Comparison of ENCODE assay signal across 24 cellular contexts in the genomic region with DNA sequence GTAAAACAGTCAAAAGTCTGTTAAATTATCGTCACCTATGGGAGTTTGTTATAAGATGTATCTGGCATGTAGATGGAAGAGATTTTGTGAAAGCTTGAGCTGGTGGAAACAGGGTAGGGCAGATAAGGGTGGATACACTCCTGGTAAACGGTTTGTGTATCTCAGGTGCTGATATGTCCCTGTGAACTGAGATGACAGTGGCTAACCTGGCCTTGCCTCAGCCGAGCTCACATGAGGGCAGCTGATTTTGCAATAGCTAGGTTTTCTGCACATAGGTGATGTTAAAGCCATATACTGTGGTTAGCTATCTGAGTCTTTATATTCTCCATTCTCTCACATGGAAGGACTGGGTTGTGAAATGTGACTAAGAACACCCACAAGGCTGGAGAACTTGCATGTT.
"Had no signal": no experiment of that assay in that cellular context is flagged by ENCODE, and none has a peak within 500 bp of the region (broad histone marks: within the 10 kb centered on the region; RNA-seq: fewer than 3 reads in every experiment).

No MANE protein-coding gene starts in this region.

- H3K4me3 Mint-ChIP-seq: dendritic cell treated with granulocyte-macrophage colony-stimulating factor and Interleukin-4, amounts not matched to agents 40 ng/mL and 50 ng/mL, for 4 days; effector memory CD8-positive, alpha-beta T cell; memory B cell; naive B cell; nephron had no signal

- ATAC-seq: effector memory CD8-positive, alpha-beta T cell; foreskin keratinocyte; left lobe of liver; lower lobe of right lung; sciatic nerve had no signal

- H3K9me3 Mint-ChIP-seq: effector memory CD8-positive, alpha-beta T cell; memory B cell; nephron had no signal

- H3K9me3 ChIP-seq: esophagus squamous epithelium, lower lobe of right lung, prostate gland, stomach, thoracic aorta, transverse colon had no signal

- H3K36me3 Mint-ChIP-seq: memory B cell, naive B cell had no signal

- H3K27me3 ChIP-seq: esophagus squamous epithelium, foreskin keratinocyte, stomach, transverse colon had no signal

- H3K4me3 ChIP-seq: esophagus squamous epithelium, lower lobe of right lung, prostate gland, stomach, thoracic aorta, transverse colon had no signal

- FAIRE-seq: colon, islet of Langerhans had no signal

- H3K27ac ChIP-seq: esophagus squamous epithelium, foreskin keratinocyte, lower lobe of right lung, parathyroid adenoma, prostate gland, stomach, transverse colon had no signal

- H3K4me1 Mint-ChIP-seq: memory B cell, naive B cell, nephron had no signal

- H3K36me3 ChIP-seq: esophagus squamous epithelium, lower lobe of right lung, prostate gland, stomach, thoracic aorta, transverse colon had no signal

- DNase-seq: effector memory CD8-positive, alpha-beta T cell; esophagus squamous epithelium; foreskin keratinocyte; hypothalamus; kidney glomerular epithelial cell; lower lobe of right lung; naive B cell; occipital lobe; stimulated activated CD4-positive, alpha-beta T cell treated with anti-CD3 and anti-CD28 coated beads, Interleukin-2, amount 100 ng/mL, for 24 hours; stimulated activated CD4-positive, alpha-beta T cell treated with anti-CD3 and anti-CD28 coated beads, Interleukin-4, amount 100 ng/mL, for 4 hours; stimulated activated naive CD4-positive, alpha-beta T cell; stomach; substantia nigra; transverse colon had no signal

- H3K27me3 Mint-ChIP-seq: dendritic cell treated with granulocyte-macrophage colony-stimulating factor and Interleukin-4, amounts not matched to agents 40 ng/mL and 50 ng/mL, for 4 days had no signal

- H3K4me1 ChIP-seq: esophagus squamous epithelium, foreskin keratinocyte, lower lobe of right lung, parathyroid adenoma, prostate gland, stomach, transverse colon had no signal

- H3K27ac Mint-ChIP-seq: dendritic cell treated with granulocyte-macrophage colony-stimulating factor and Interleukin-4, amounts not matched to agents 40 ng/mL and 50 ng/mL, for 4 days; effector memory CD8-positive, alpha-beta T cell; memory B cell; naive B cell; nephron had no signal
